Comparison of ENCODE assay signal across 13 cellular contexts in genomic region chr9:82149647-82150046, GRCh38.
A peak's percentile ranks its signal among the peaks of the same experiment; 100 is the strongest.
DNase-seq lines count a peak whose midpoint lies in the region; ATAC-seq and TF ChIP-seq lines count a peak whose summit lies in the region.
"Had no signal": no experiment of that assay in that cellular context is flagged by ENCODE, and none has a peak within 500 bp of the region (broad histone marks: within the 10 kb centered on the region; RNA-seq: fewer than 3 reads in every experiment).

No MANE protein-coding gene starts in this region.

- H3K4me3 Mint-ChIP-seq in brain = peak overlapping the region in 1 of 5 experiments; percentile 3
- H3K4me3 Mint-ChIP-seq: CD8-positive, alpha-beta T cell had no signal

- no peak overlapping the region for H3K23ac ChIP-seq in mesenchymal stem cell (ENCODE audit: low read length in 2 of 2)

- H3K27ac Mint-ChIP-seq in brain = peak overlapping the region in 4 of 5 experiments; percentile 32 to 84 (median 56)
- H3K27ac Mint-ChIP-seq: CD8-positive, alpha-beta T cell had no signal

- no peaks in the 10 kb centered on the region for H3K79me1 ChIP-seq in mesenchymal stem cell (replicated peaks; ENCODE audit: low read length, poor library complexity, severe bottlenecking)

- TF ChIP-seq CTCF in brain (conservative IDR thresholded peaks at IDR 0.05) = no peak
- no peak for TF ChIP-seq CTCF in smooth muscle cell (IDR thresholded peaks at IDR 0.05; ENCODE audit: borderline replicate concordance, insufficient read depth, poor library complexity, severe bottlenecking)

- no peak overlapping the region for H2BK12ac ChIP-seq in mesenchymal stem cell (ENCODE audit: low read length in 2 of 2)

- H3K36me3 Mint-ChIP-seq in brain = no peaks in the 10 kb centered on the region
- H3K36me3 Mint-ChIP-seq: CD8-positive, alpha-beta T cell had no signal

- no peak overlapping the region for H3K27ac ChIP-seq in mesenchymal stem cell (ENCODE audit: low read length, poor library complexity, severe bottlenecking)
- no peak overlapping the region for H3K27ac ChIP-seq in smooth muscle cell (ENCODE audit: low read depth)
- H3K27ac ChIP-seq in right cardiac atrium (ENCODE audit: low read length) = no peak overlapping the region
- H3K27ac ChIP-seq: BLaER1 had no signal

- H3K18ac ChIP-seq in mesenchymal stem cell (ENCODE audit: low read depth in 1 of 2, low read length in 2 of 2) = peak overlapping the region in 1 of 2 experiments; percentile 16

- TF ChIP-seq POLR2A in GM18505 (IDR thresholded peaks at IDR 0.05; ENCODE audit: borderline replicate concordance, extremely low read depth, insufficient read depth, insufficient read length) = no peak

- no peak overlapping the region for H3K4me2 ChIP-seq in mesenchymal stem cell (ENCODE audit: low read length, poor library complexity, severe bottlenecking)
- H3K4me2 ChIP-seq in smooth muscle cell = peak overlapping the region; percentile 57
- H3K4me2 ChIP-seq: BLaER1 had no signal

- no peaks in the 10 kb centered on the region for H4K20me1 ChIP-seq in smooth muscle cell (ENCODE audit: low read depth)
- H4K20me1 ChIP-seq: BLaER1 had no signal

- no peak for ATAC-seq in GM18505 (IDR thresholded peaks at IDR 0.05; ENCODE audit: unreplicated experiment)
- no peak for ATAC-seq in GM18861 (IDR thresholded peaks at IDR 0.05; ENCODE audit: unreplicated experiment)
- ATAC-seq in right cardiac atrium = no peak
- ATAC-seq: CD8-positive, alpha-beta T cell had no signal

- no peaks in the 10 kb centered on the region for H3K27me3 Mint-ChIP-seq in brain

- peak overlapping the region; percentile 68 for H3K9ac ChIP-seq in mesenchymal stem cell (ENCODE audit: low read length)
- H3K9ac ChIP-seq in smooth muscle cell (ENCODE audit: low read depth) = no peak overlapping the region
- H3K9ac ChIP-seq: BLaER1 had no signal

- H3K9me3 Mint-ChIP-seq in brain = peaks cover 0 to 6% (median 0%) of the 10 kb centered on the region in 5 experiments
- H3K9me3 Mint-ChIP-seq: CD8-positive, alpha-beta T cell had no signal

- H2AFZ ChIP-seq in mesenchymal stem cell (ENCODE audit: low read depth, low read length) = no peak overlapping the region
- no peak overlapping the region for H2AFZ ChIP-seq in smooth muscle cell (ENCODE audit: low read depth)

- no peak overlapping the region for H3K4ac ChIP-seq in mesenchymal stem cell (ENCODE audit: low read depth in 1 of 2, low read length in 2 of 2)

- no peaks in the 10 kb centered on the region for H3K79me2 ChIP-seq in smooth muscle cell (ENCODE audit: low read depth)

- no peaks in the 10 kb centered on the region for H3K27me3 ChIP-seq in mesenchymal stem cell (ENCODE audit: control insufficient read depth in 1 of 2, insufficient read depth in 1 of 2, low read length in 2 of 2)
- H3K27me3 ChIP-seq in smooth muscle cell (ENCODE audit: low read depth) = no peaks in the 10 kb centered on the region
- no peaks in the 10 kb centered on the region for H3K27me3 ChIP-seq in right cardiac atrium (ENCODE audit: control insufficient read depth, insufficient read depth)
- H3K27me3 ChIP-seq: BLaER1 had no signal

- no peak overlapping the region for H3K14ac ChIP-seq in mesenchymal stem cell (ENCODE audit: low read length in 2 of 2)

- WGBS in mesenchymal stem cell = 91% methylated on average over 3 of the region's 4 CpGs
- 58% methylated on average over 4 of the region's 4 CpGs for WGBS in smooth muscle cell (ENCODE audit: low lambda C conversion rate)
- 62% methylated on average over 4 of the region's 4 CpGs for WGBS in right cardiac atrium

- H2BK120ac ChIP-seq in mesenchymal stem cell (ENCODE audit: low read depth, low read length) = no peak overlapping the region

- intact Hi-C loops in right cardiac atrium (cut with DNase I) = no loop called here

- H3K4me3 ChIP-seq in mesenchymal stem cell (ENCODE audit: insufficient read depth in 1 of 2, low read depth in 1 of 2, low read length in 2 of 2) (no peak overlapping the region), smooth muscle cell (no peak overlapping the region), right cardiac atrium (ENCODE audit: low read length) (no peak overlapping the region)
- H3K4me3 ChIP-seq: BLaER1 had no signal

- H4K91ac ChIP-seq in mesenchymal stem cell (ENCODE audit: low read length) = no peak overlapping the region

- H3K4me1 Mint-ChIP-seq in brain = peaks cover 43% of the 10 kb centered on the region

- no peak overlapping the region for H2BK15ac ChIP-seq in mesenchymal stem cell (ENCODE audit: low read depth, poor library complexity, severe bottlenecking)

- H3F3A ChIP-seq in smooth muscle cell (ENCODE audit: low read depth) = no peaks in the 10 kb centered on the region

- no peak overlapping the region for H2BK5ac ChIP-seq in mesenchymal stem cell (ENCODE audit: low read depth, low read length, poor library complexity, severe bottlenecking)

- no peak overlapping the region for H4K8ac ChIP-seq in mesenchymal stem cell (ENCODE audit: low read length)

- DNase-seq in NCI-H1694 (lab: John Stamatoyannopoulos, UW) (peak; percentile 58), mesenchymal stem cell (no peak), smooth muscle cell (lab: John Stamatoyannopoulos, UW; ENCODE audit: unreplicated experiment) (no peak), right cardiac atrium (no peak)
- DNase-seq: CD8-positive, alpha-beta T cell; DMS79; GOT3; NCI-H345; SHP77 treated with DMSO at 0.1 percent for 48 hours had no signal

- H3K4me1 ChIP-seq in mesenchymal stem cell (ENCODE audit: control insufficient read depth, insufficient read depth, low read depth, low read length) (no peaks in the 10 kb centered on the region), smooth muscle cell (ENCODE audit: low read depth) (peaks cover 6% of the 10 kb centered on the region), right cardiac atrium (ENCODE audit: control insufficient read depth, insufficient read depth, low read length) (no peaks in the 10 kb centered on the region)

- H3K9me3 ChIP-seq in mesenchymal stem cell (ENCODE audit: control insufficient read depth, low read length) (no peaks in the 10 kb centered on the region), smooth muscle cell (replicated peaks; ENCODE audit: low read depth) (no peaks in the 10 kb centered on the region), right cardiac atrium (ENCODE audit: control insufficient read depth, low read length) (no peaks in the 10 kb centered on the region)
- H3K9me3 ChIP-seq: BLaER1 had no signal

- no peaks in the 10 kb centered on the region for H3K36me3 ChIP-seq in mesenchymal stem cell (ENCODE audit: control insufficient read depth in 1 of 2, insufficient read depth in 2 of 2, low read depth in 1 of 2, low read length in 2 of 2)
- no peaks in the 10 kb centered on the region for H3K36me3 ChIP-seq in smooth muscle cell (ENCODE audit: low read depth)
- H3K36me3 ChIP-seq: BLaER1 had no signal

- H2AK5ac ChIP-seq in mesenchymal stem cell (ENCODE audit: low read length, severe bottlenecking) = no peak overlapping the region
